Comparison of ENCODE assay signal across 20 cellular contexts in genomic region chr16:72429566-72430160, GRCh38.
"Had no signal": no experiment of that assay in that cellular context is flagged by ENCODE, and none has a peak within 500 bp of the region (broad histone marks: within the 10 kb centered on the region; RNA-seq: fewer than 3 reads in every experiment).

No MANE protein-coding gene starts in this region.

- H3K4me1 Mint-ChIP-seq: activated CD4-positive, alpha-beta T cell treated with anti-CD3 and anti-CD28 coated beads, Interleukin-2, amount 10 ng/mL, durations not matched to agents 7 days and 5 days; activated CD8-positive, alpha-beta memory T cell treated with anti-CD3 and anti-CD28 coated beads, Interleukin-2, amount 10 ng/mL, durations not matched to agents 7 days and 5 days; nephron; stimulated activated memory B cell treated with anti-CD40 and anti-IgM and Interleukin-4, amounts not matched to agents 10 μg/mL and 1 μg/mL and 100 μg/mL, for 72 hours had no signal

- ATAC-seq: activated CD8-positive, alpha-beta memory T cell treated with anti-CD3 and anti-CD28 coated beads, Interleukin-2, amount 10 ng/mL, durations not matched to agents 7 days and 5 days; activated CD8-positive, alpha-beta T cell treated with anti-CD3 and anti-CD28 coated beads for 36 hours; foreskin keratinocyte; left ventricle myocardium superior; sciatic nerve; stimulated activated memory B cell treated with anti-CD40 and anti-IgM and Interleukin-4, amounts not matched to agents 10 μg/mL and 1 μg/mL and 100 μg/mL, for 72 hours had no signal

- H3K27me3 Mint-ChIP-seq: activated CD4-positive, alpha-beta T cell treated with anti-CD3 and anti-CD28 coated beads, Interleukin-2, amount 10 ng/mL, durations not matched to agents 7 days and 5 days; activated CD8-positive, alpha-beta memory T cell treated with anti-CD3 and anti-CD28 coated beads, Interleukin-2, amount 10 ng/mL, durations not matched to agents 7 days and 5 days; activated CD8-positive, alpha-beta T cell treated with anti-CD3 and anti-CD28 coated beads for 36 hours; stimulated activated memory B cell treated with anti-CD40 and anti-IgM and Interleukin-4, amounts not matched to agents 10 μg/mL and 1 μg/mL and 100 μg/mL, for 72 hours had no signal

- H3K27ac Mint-ChIP-seq: activated CD4-positive, alpha-beta T cell treated with anti-CD3 and anti-CD28 coated beads, Interleukin-2, amount 10 ng/mL, durations not matched to agents 7 days and 5 days; activated CD8-positive, alpha-beta memory T cell treated with anti-CD3 and anti-CD28 coated beads, Interleukin-2, amount 10 ng/mL, durations not matched to agents 7 days and 5 days; activated CD8-positive, alpha-beta T cell treated with anti-CD3 and anti-CD28 coated beads for 36 hours; nephron; stimulated activated memory B cell treated with anti-CD40 and anti-IgM and Interleukin-4, amounts not matched to agents 10 μg/mL and 1 μg/mL and 100 μg/mL, for 72 hours had no signal

- DNase-seq: activated CD4-positive, alpha-beta T cell treated with anti-CD3 and anti-CD28 coated beads, Interleukin-2, amount 10 ng/mL, durations not matched to agents 7 days and 5 days; activated CD4-positive, CD25-positive, alpha-beta regulatory T cell treated with anti-CD3 and anti-CD28 coated beads, Interleukin-2, amount 50 U/mL, for 72 hours; activated CD8-positive, alpha-beta memory T cell treated with anti-CD3 and anti-CD28 coated beads, Interleukin-2, amount 10 ng/mL, durations not matched to agents 7 days and 5 days; activated CD8-positive, alpha-beta T cell treated with anti-CD3 and anti-CD28 coated beads for 36 hours; activated gamma-delta T cell; activated naive CD4-positive, alpha-beta T cell treated with anti-CD3 and anti-CD28 coated beads, Interleukin-2, amount 50 U/mL, for 16 hours; activated T-cell treated with anti-CD3 and anti-CD28 coated beads for 4 hours; effector CD4-positive, alpha-beta T cell; foreskin keratinocyte; left ventricle myocardium superior; mammary epithelial cell; stimulated activated CD4-positive, alpha-beta T cell treated with anti-CD3 and anti-CD28 coated beads, Interleukin-15, amount 100 ng/mL, for 24 hours; T-helper 1 cell; upper lobe of left lung; WERI-Rb-1 had no signal

- H3K4me3 Mint-ChIP-seq: activated CD4-positive, alpha-beta T cell treated with anti-CD3 and anti-CD28 coated beads, Interleukin-2, amount 10 ng/mL, durations not matched to agents 7 days and 5 days; activated CD8-positive, alpha-beta memory T cell treated with anti-CD3 and anti-CD28 coated beads, Interleukin-2, amount 10 ng/mL, durations not matched to agents 7 days and 5 days; activated CD8-positive, alpha-beta T cell treated with anti-CD3 and anti-CD28 coated beads for 36 hours; nephron; stimulated activated memory B cell treated with anti-CD40 and anti-IgM and Interleukin-4, amounts not matched to agents 10 μg/mL and 1 μg/mL and 100 μg/mL, for 72 hours had no signal

- H3K27ac ChIP-seq: ascending aorta, foreskin keratinocyte, hepatocyte, upper lobe of left lung, WERI-Rb-1 had no signal
